Comparison of ENCODE assay signal across 9 cellular contexts in the genomic region with DNA sequence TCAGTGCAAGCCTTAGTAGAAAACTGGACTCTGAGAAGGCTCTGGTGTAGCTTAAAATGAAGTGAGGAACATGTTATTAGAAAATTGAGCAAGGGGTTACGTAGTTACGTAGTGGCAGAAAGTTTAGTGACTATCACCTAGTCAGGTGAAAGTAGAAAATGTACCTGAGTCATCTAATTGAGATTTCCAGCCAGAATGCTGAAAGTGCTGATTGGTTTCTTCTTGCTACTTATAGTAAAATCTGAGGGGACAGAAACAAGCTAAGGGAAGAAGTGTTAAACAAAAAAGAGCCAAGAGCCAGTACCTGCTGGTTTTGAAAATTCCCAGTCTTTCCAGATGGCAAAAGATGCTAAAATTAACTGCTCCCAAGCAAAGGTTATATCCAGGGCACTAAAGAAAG. TPM values are rescaled to one million over a fixed set of nuclear protein-coding genes. Genes with fewer than 3 reads are reported as not detected.
"Had no signal": no experiment of that assay in that cellular context is flagged by ENCODE, and none has a peak within 500 bp of the region (broad histone marks: within the 10 kb centered on the region; RNA-seq: fewer than 3 reads in every experiment).

No MANE protein-coding gene starts in this region.

- DNase-seq: IMR-90, KBM-7, KG1 had no signal

- H3K9ac ChIP-seq: KMS-11 had no signal

- ATAC-seq: HepG2 had no signal

- H3K4me2 ChIP-seq: KMS-11 had no signal

- H3K27ac ChIP-seq: HL-60, KMS-11 had no signal

- FAIRE-seq: HepG2, HTR-8/SVneo had no signal

RNA-seq across cellular contexts. Expression of a gene that starts 29.4 kb away (rescaled TPM):
- total RNA-seq: HT-29 had no signal

RNA-seq across cellular contexts. Expression of a gene that starts 41.0 kb away (rescaled TPM):
- total RNA-seq: HT-29, IMR-90 had no signal
- polyA plus RNA-seq: IgD-negative memory B cell, IMR-90 had no signal
